Comparison of ENCODE assay signal across 28 cellular contexts in the genomic region with DNA sequence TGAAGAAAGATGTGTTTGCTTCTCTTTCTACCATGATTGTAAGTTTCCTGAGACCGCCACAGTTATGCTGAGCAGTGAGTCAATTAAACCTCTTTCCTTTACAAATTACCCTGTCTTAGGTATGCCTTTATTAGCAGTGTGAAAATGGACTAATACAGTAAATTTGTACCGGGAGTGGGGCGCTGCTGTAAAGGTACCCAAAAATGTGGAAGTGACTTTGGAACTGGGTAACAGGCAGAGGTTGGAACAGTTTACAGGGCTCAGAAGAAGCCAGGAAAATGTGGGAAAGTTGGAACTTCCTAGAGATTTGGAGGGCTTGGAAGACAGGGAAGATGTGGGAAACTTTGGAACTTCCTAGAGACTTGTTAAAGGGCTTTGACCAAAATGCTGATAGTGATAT.
"Had no signal": no experiment of that assay in that cellular context is flagged by ENCODE, and none has a peak within 500 bp of the region (broad histone marks: within the 10 kb centered on the region; RNA-seq: fewer than 3 reads in every experiment).

No MANE protein-coding gene starts in this region.

- ATAC-seq: stimulated activated memory B cell treated with anti-CD40 and anti-IgM and Interleukin-4, amounts not matched to agents 10 μg/mL and 1 μg/mL and 100 μg/mL, for 72 hours; stimulated activated naive B cell treated with anti-CD40 and anti-IgM and Interleukin-4, amounts not matched to agents 10 μg/mL and 1 μg/mL and 100 μg/mL, for 72 hours; stimulated activated naive CD8-positive, alpha-beta T cell treated with anti-CD3 and anti-CD28 coated beads, Interleukin-15, amount 100 ng/mL, for 72 hours; stimulated activated naive CD8-positive, alpha-beta T cell treated with anti-CD3 and anti-CD28 coated beads, Interleukin-15, Interleukin-2, amounts not matched to agents 100 U/mL and 50 U/mL, for 24 hours; upper lobe of right lung had no signal

- H3K27ac Mint-ChIP-seq: stimulated activated memory B cell treated with anti-CD40 and anti-IgM and Interleukin-4, amounts not matched to agents 10 μg/mL and 1 μg/mL and 100 μg/mL, for 72 hours; stimulated activated naive B cell treated with anti-CD40 and anti-IgM and Interleukin-4, amounts not matched to agents 10 μg/mL and 1 μg/mL and 100 μg/mL, for 72 hours; stimulated activated naive CD8-positive, alpha-beta T cell treated with anti-CD3 and anti-CD28 coated beads, Interleukin-15, amount 100 ng/mL, for 72 hours; stimulated activated naive CD8-positive, alpha-beta T cell treated with anti-CD3 and anti-CD28 coated beads, Interleukin-15, Interleukin-2, amounts not matched to agents 100 ng/mL and 50 ng/mL, for 24 hours; type B pancreatic cell had no signal

- H3K36me3 Mint-ChIP-seq: type B pancreatic cell had no signal

- DNase-seq: stimulated activated CD4-positive, alpha-beta T cell treated with anti-CD3 and anti-CD28 coated beads, Interleukin-2, amount 100 ng/mL, for 48 hours; stimulated activated CD4-positive, alpha-beta T cell treated with anti-CD3 and anti-CD28 coated beads, Interleukin-4, amount 100 ng/mL, for 1 hour; stimulated activated CD4-positive, alpha-beta T cell treated with anti-CD3 and anti-CD28 coated beads, Interleukin-4, amount 100 ng/mL, for 24 hours; stimulated activated CD4-positive, alpha-beta T cell treated with anti-CD3 and anti-CD28 coated beads, Interleukin-4, amount 100 ng/mL, for 4 hours; stimulated activated CD8-positive, alpha-beta memory T cell treated with anti-CD3 and anti-CD28 coated beads, Interleukin-4, amount 100 ng/mL, for 48 hours; stimulated activated naive B cell treated with anti-CD40 and anti-IgM and Interleukin-4, amounts not matched to agents 10 μg/mL and 1 μg/mL and 100 μg/mL, for 72 hours; stimulated activated naive CD4-positive, alpha-beta T cell; stimulated activated naive CD4-positive, alpha-beta T cell treated with Interleukin-2 at 50 U/mL for 16 hours; stimulated activated naive CD8-positive, alpha-beta T cell treated with anti-CD3 and anti-CD28 coated beads, Interleukin-15, amount 100 ng/mL, for 72 hours; stimulated activated naive CD8-positive, alpha-beta T cell treated with anti-CD3 and anti-CD28 coated beads, Interleukin-15, Interleukin-2, amounts not matched to agents 100 U/mL and 50 U/mL, for 24 hours; stomach; substantia nigra; testis; thyroid gland; tibial artery; transverse colon; trophoblast cell; upper lobe of left lung; upper lobe of right lung; uterus had no signal

- H3K27ac ChIP-seq: stomach, suprapubic skin, testis, thoracic aorta, thyroid gland, tibial artery, tibial nerve, transverse colon, upper lobe of left lung, upper lobe of right lung, uterus, vagina had no signal

- H3K4me1 ChIP-seq: stomach, suprapubic skin, testis, thyroid gland, tibial artery, tibial nerve, transverse colon, upper lobe of left lung, upper lobe of right lung, uterus, vagina had no signal

- H3K4me3 ChIP-seq: stomach, suprapubic skin, testis, thoracic aorta, thyroid gland, tibial artery, tibial nerve, transverse colon, upper lobe of left lung, upper lobe of right lung, uterus, vagina had no signal

- H3K9me3 ChIP-seq: suprapubic skin, testis, thyroid gland, upper lobe of right lung, uterus, vagina had no signal

- FAIRE-seq: urothelium cell line had no signal

- H3K4me1 Mint-ChIP-seq: stimulated activated memory B cell treated with anti-CD40 and anti-IgM and Interleukin-4, amounts not matched to agents 10 μg/mL and 1 μg/mL and 100 μg/mL, for 72 hours; stimulated activated naive B cell treated with anti-CD40 and anti-IgM and Interleukin-4, amounts not matched to agents 10 μg/mL and 1 μg/mL and 100 μg/mL, for 72 hours; stimulated activated naive CD8-positive, alpha-beta T cell treated with anti-CD3 and anti-CD28 coated beads, Interleukin-15, amount 100 ng/mL, for 72 hours had no signal

- H3K27me3 ChIP-seq: stomach, suprapubic skin, testis, thyroid gland, tibial artery, tibial nerve, transverse colon, upper lobe of left lung, upper lobe of right lung, uterus, vagina had no signal

- H3K4me3 Mint-ChIP-seq: stimulated activated memory B cell treated with anti-CD40 and anti-IgM and Interleukin-4, amounts not matched to agents 10 μg/mL and 1 μg/mL and 100 μg/mL, for 72 hours; stimulated activated naive B cell treated with anti-CD40 and anti-IgM and Interleukin-4, amounts not matched to agents 10 μg/mL and 1 μg/mL and 100 μg/mL, for 72 hours; stimulated activated naive CD8-positive, alpha-beta T cell treated with anti-CD3 and anti-CD28 coated beads, Interleukin-15, amount 100 ng/mL, for 72 hours; stimulated activated naive CD8-positive, alpha-beta T cell treated with anti-CD3 and anti-CD28 coated beads, Interleukin-15, Interleukin-2, amounts not matched to agents 100 ng/mL and 50 ng/mL, for 24 hours; type B pancreatic cell had no signal

- H3K27me3 Mint-ChIP-seq: stimulated activated memory B cell treated with anti-CD40 and anti-IgM and Interleukin-4, amounts not matched to agents 10 μg/mL and 1 μg/mL and 100 μg/mL, for 72 hours; stimulated activated naive B cell treated with anti-CD40 and anti-IgM and Interleukin-4, amounts not matched to agents 10 μg/mL and 1 μg/mL and 100 μg/mL, for 72 hours; stimulated activated naive CD8-positive, alpha-beta T cell treated with anti-CD3 and anti-CD28 coated beads, Interleukin-15, amount 100 ng/mL, for 72 hours; stimulated activated naive CD8-positive, alpha-beta T cell treated with anti-CD3 and anti-CD28 coated beads, Interleukin-15, Interleukin-2, amounts not matched to agents 100 ng/mL and 50 ng/mL, for 24 hours; type B pancreatic cell had no signal

- H3K36me3 ChIP-seq: stomach, suprapubic skin, thoracic aorta, thyroid gland, tibial artery, tibial nerve, transverse colon, upper lobe of left lung, upper lobe of right lung, uterus, vagina had no signal
